Comparison of ENCODE assay signal across 9 cellular contexts in genomic region chr5:107668154-107668932, GRCh38. TPM values are rescaled to one million over a fixed set of nuclear protein-coding genes. Genes with fewer than 3 reads are reported as not detected.
DNase-seq lines count a peak whose midpoint lies in the region; ATAC-seq and TF ChIP-seq lines count a peak whose summit lies in the region.
"Had no signal": no experiment of that assay in that cellular context is flagged by ENCODE, and none has a peak within 500 bp of the region (broad histone marks: within the 10 kb centered on the region; RNA-seq: fewer than 3 reads in every experiment).

No MANE protein-coding gene starts in this region.

- H3K4me3 ChIP-seq in PC-3 (ENCODE audit: low read length) (peak overlapping the region; percentile 83), fibroblast of lung (replicated peaks in 1 of 4; ENCODE audit: control extremely low read depth in 1 of 4, insufficient read depth in 1 of 4, low read depth in 3 of 4, low read length in 4 of 4) (peak overlapping the region; percentile 70 to 75 (median 71)), Karpas-422 (ENCODE audit: low read length) (no peak overlapping the region)

- no peaks in the 10 kb centered on the region for H3K36me3 Mint-ChIP-seq in osteocyte (ENCODE audit: unreplicated experiment)

- H3K9me3 ChIP-seq in PC-3 (ENCODE audit: low read length), result no peaks in the 10 kb centered on the region
- no peaks in the 10 kb centered on the region for H3K9me3 ChIP-seq in fibroblast of lung (ENCODE audit: control insufficient read depth, insufficient read depth, low read depth, low read length)
- no peaks in the 10 kb centered on the region for H3K9me3 ChIP-seq in Karpas-422 (ENCODE audit: low read length)

- H3K27me3 ChIP-seq in PC-3 (ENCODE audit: low read length) (peaks cover 23% of the 10 kb centered on the region; the same call in 1 of the 2 replicates), fibroblast of lung (ENCODE audit: control insufficient read depth, insufficient read depth, low read length) (no peaks in the 10 kb centered on the region), Karpas-422 (ENCODE audit: low read length) (no peaks in the 10 kb centered on the region; the same call in 1 of the 2 replicates)

- H3K9me3 Mint-ChIP-seq in osteocyte (ENCODE audit: unreplicated experiment), result no peaks in the 10 kb centered on the region

- no peak overlapping the region for H2AFZ ChIP-seq in PC-3 (ENCODE audit: low read length)
- no peak overlapping the region for H2AFZ ChIP-seq in fibroblast of lung (ENCODE audit: low read length)
- no peak overlapping the region for H2AFZ ChIP-seq in Karpas-422 (ENCODE audit: low read length)

- H3K4me1 Mint-ChIP-seq in osteocyte (ENCODE audit: unreplicated experiment), result peaks cover 28% of the 10 kb centered on the region

- ATAC-seq in PC-3 (no peak), HG03457 (IDR thresholded peaks at IDR 0.05; ENCODE audit: unreplicated experiment) (no peak)

- POLR2A ChIA-PET in PC-3 (lab: Charles Lee; ENCODE audit: unreplicated experiment) (no interaction called here), GM10248 (lab: Yijun Ruan, JAX) (no interaction called here)

- TSS peak; percentile 10 for BruUV-seq in PC-3 (replicated peaks; lab: Mats Ljungman, UMichigan)

- H3K36me3 ChIP-seq in PC-3 (ENCODE audit: low read depth, low read length), result no peaks in the 10 kb centered on the region
- H3K36me3 ChIP-seq in fibroblast of lung (ENCODE audit: control insufficient read depth, insufficient read depth, low read length), result no peaks in the 10 kb centered on the region
- H3K36me3 ChIP-seq in Karpas-422 (ENCODE audit: insufficient read depth, low read length), result no peaks in the 10 kb centered on the region
- H3K36me3 ChIP-seq: WERI-Rb-1 had no signal

- peaks cover 28% of the 10 kb centered on the region for H4K20me1 ChIP-seq in PC-3 (ENCODE audit: low read length)
- H4K20me1 ChIP-seq in fibroblast of lung (ENCODE audit: control insufficient read depth, extremely low read depth, insufficient read depth, low read length), result no peaks in the 10 kb centered on the region
- no peaks in the 10 kb centered on the region for H4K20me1 ChIP-seq in Karpas-422 (ENCODE audit: insufficient read depth, low read depth, low read length)

- CTCF ChIA-PET in PC-3 (lab: Charles Lee), result no interaction called here
- CTCF ChIA-PET in GM10248 (lab: Yijun Ruan, JAX), result interaction anchor here (1.2 kb wide), 1 partner anchor 8 kb away, joined by 3 read pairs; no protein-coding TSS in a partner anchor

- H3K4me3 Mint-ChIP-seq in osteocyte (ENCODE audit: unreplicated experiment), result peak overlapping the region; percentile 92

- no peaks in the 10 kb centered on the region for H3K27me3 Mint-ChIP-seq in osteocyte (ENCODE audit: unreplicated experiment)

- H3K4me1 ChIP-seq in PC-3 (ENCODE audit: insufficient read depth, low read length), result peaks cover 22% of the 10 kb centered on the region
- H3K4me1 ChIP-seq in fibroblast of lung (ENCODE audit: control insufficient read depth, extremely low read depth, insufficient read depth, low read length), result no peaks in the 10 kb centered on the region
- H3K4me1 ChIP-seq in Karpas-422 (ENCODE audit: low read length), result peaks cover 15% of the 10 kb centered on the region

- H3K4me2 ChIP-seq in PC-3 (ENCODE audit: low read length) (peak overlapping the region; percentile 99), fibroblast of lung (ENCODE audit: extremely low read depth, insufficient read depth, low read length) (peak overlapping the region; percentile 69), Karpas-422 (ENCODE audit: low read depth, low read length, poor library complexity, severe bottlenecking) (no peak overlapping the region)

- H3K9ac ChIP-seq in PC-3 (ENCODE audit: low read length), result peak overlapping the region; percentile 82
- H3K9ac ChIP-seq in fibroblast of lung (ENCODE audit: insufficient read depth, low read length), result no peak overlapping the region
- H3K9ac ChIP-seq in Karpas-422 (ENCODE audit: low read length), result no peak overlapping the region

- DNase-seq in Caki2 (ENCODE audit: low read depth), result peak; percentile 62
- no peak for DNase-seq in PC-3
- no peak for DNase-seq in fibroblast of lung (ENCODE audit: low read depth in 2 of 2)
- DNase-seq in osteocyte (ENCODE audit: extremely low spot score, unreplicated experiment), result no peak
- DNase-seq in NCI-H82 (lab: John Stamatoyannopoulos, UW), result no peak
- no peak for DNase-seq in GM10248 (ENCODE audit: extremely low spot score)
- no peak for DNase-seq in Karpas-422
- DNase-seq: WERI-Rb-1 had no signal

- intact Hi-C loops in PC-3 (cut with micrococcal nuclease), result no loop called here

- H3K9me2 ChIP-seq in PC-3 (replicated peaks; ENCODE audit: low read length) (no peaks in the 10 kb centered on the region), Karpas-422 (replicated peaks; ENCODE audit: insufficient read depth, low read length) (no peaks in the 10 kb centered on the region)

- no peaks in the 10 kb centered on the region for H3F3A ChIP-seq in PC-3 (ENCODE audit: low read length, unreplicated experiment)

- TF ChIP-seq CTCF in PC-3 (conservative IDR thresholded peaks at IDR 0.05; ENCODE audit: low read depth, low read length) (no peak; the same call in 1 of the 2 replicates), fibroblast of lung (conservative IDR thresholded peaks at IDR 0.05 in 1 of 2, IDR thresholded peaks at IDR 0.05 in 1 of 2; ENCODE audit: low read depth in 1 of 2, low read length in 2 of 2) (no peak), osteocyte (IDR thresholded peaks at IDR 0.05) (no peak), GM10248 (IDR thresholded peaks at IDR 0.05; ENCODE audit: control extremely low read depth, extremely low read depth, low read depth, missing control alignments) (no peak)

- peak overlapping the region; percentile 89 for H3K27ac Mint-ChIP-seq in osteocyte (ENCODE audit: unreplicated experiment)

- H3K27ac ChIP-seq in PC-3 (ENCODE audit: low read length) (no peak overlapping the region), fibroblast of lung (ENCODE audit: insufficient read depth, low read length) (no peak overlapping the region), Karpas-422 (ENCODE audit: low read length) (no peak overlapping the region)
- H3K27ac ChIP-seq: WERI-Rb-1 had no signal

- H3K79me2 ChIP-seq in PC-3 (ENCODE audit: low read length) (peaks cover 79% of the 10 kb centered on the region), fibroblast of lung (ENCODE audit: control insufficient read depth, insufficient read depth, low read length) (peaks cover 2% of the 10 kb centered on the region), Karpas-422 (ENCODE audit: low read length) (no peaks in the 10 kb centered on the region)

- in situ Hi-C loops in Caki2 (cut with HindIII; ENCODE audit: low pct_unique_long_range_greater_than_20kb, low sequenced_read_pairs), result loop anchor here (10.0 kb wide), 1 partner anchor 94 kb away; no protein-coding TSS in a partner anchor

RNA-seq across cellular contexts. Expression of gene EFNA5, which starts 2.4 kb away (rescaled TPM):
- total RNA-seq in Caki2 (2014; rRNA removed; shearing (Covaris generic); ENCODE audit: low replicate concordance), result 9.8 and 12.0 TPM in 2 replicates
- total RNA-seq in PC-3 (2014; rRNA removed), result 5.1 and 5.4 TPM in 2 replicates
- total RNA-seq in fibroblast of lung, result 1.8 and 3.5 TPM in 2 replicates
- polyA plus RNA-seq in fibroblast of lung, result 3.7 and 4.3 TPM in 2 replicates
- 3.9 and 5.6 TPM in 2 replicates for polyA plus RNA-seq in fibroblast of lung (2012)
- 5.6 and 13.6 TPM in 2 replicates for polyA minus RNA-seq in fibroblast of lung (ENCODE audit: low replicate concordance)
- total RNA-seq in osteocyte, result 34.2 and 35.4 TPM in 2 replicates
- not detected in 2 replicates for total RNA-seq in Karpas-422 (2014; rRNA removed; shearing (Covaris generic); ENCODE audit: low replicate concordance)
